In genomic region chr10:93816123-93816747, GRCh38 we compare ENCODE assay signal across 1 cellular context.
TF ChIP-seq lines count a peak whose summit lies in the region.

No MANE protein-coding gene starts in this region.

TF ChIP-seq in SK-N-SH, 30 proteins besides CTCF, POLR2A, EP300 and RAD21 (continued from another document):
- TF ChIP-seq ZBTB33 (IDR thresholded peaks at IDR 0.05; ENCODE audit: borderline replicate concordance, low read depth), result no peak
- no peak for TF ChIP-seq JUND (IDR thresholded peaks at IDR 0.05)
- TF ChIP-seq GABPA (IDR thresholded peaks at IDR 0.05; ENCODE audit: low read depth), result no peak
- TF ChIP-seq, protein P1, sequence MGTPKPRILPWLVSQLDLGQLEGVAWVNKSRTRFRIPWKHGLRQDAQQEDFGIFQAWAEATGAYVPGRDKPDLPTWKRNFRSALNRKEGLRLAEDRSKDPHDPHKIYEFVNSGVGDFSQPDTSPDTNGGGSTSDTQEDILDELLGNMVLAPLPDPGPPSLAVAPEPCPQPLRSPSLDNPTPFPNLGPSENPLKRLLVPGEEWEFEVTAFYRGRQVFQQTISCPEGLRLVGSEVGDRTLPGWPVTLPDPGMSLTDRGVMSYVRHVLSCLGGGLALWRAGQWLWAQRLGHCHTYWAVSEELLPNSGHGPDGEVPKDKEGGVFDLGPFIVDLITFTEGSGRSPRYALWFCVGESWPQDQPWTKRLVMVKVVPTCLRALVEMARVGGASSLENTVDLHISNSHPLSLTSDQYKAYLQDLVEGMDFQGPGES (IDR thresholded peaks at IDR 0.05; ENCODE audit: low read depth, low read length), result no peak
- TF ChIP-seq YY1 (IDR thresholded peaks at IDR 0.05; ENCODE audit: low read depth), result no peak
- no peak for TF ChIP-seq RFX5 (IDR thresholded peaks at IDR 0.05; ENCODE audit: low read length)
